9 cellular contexts compared by ENCODE assay signal in the genomic region with DNA sequence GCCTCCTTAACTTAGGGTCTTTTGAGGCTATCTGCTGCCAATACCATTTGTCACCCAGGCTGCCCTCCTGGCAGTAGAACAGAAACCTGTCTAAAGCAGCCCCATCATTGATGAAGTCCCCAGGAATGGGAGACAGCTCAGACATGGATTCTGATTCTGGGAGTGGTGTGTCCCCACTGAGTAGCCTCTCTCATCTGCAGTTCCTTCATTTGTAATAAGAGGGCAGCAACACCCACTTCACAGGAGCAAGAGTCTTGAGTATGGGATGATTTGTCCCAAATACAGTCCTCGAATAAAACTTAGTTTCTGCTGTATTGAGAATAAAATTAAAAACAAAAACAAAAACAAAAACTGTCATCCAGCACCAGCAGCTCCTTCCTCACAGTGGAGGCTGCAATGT.
A peak's percentile ranks its signal among the peaks of the same experiment; 100 is the strongest.
DNase-seq lines count a peak whose midpoint lies in the region; ATAC-seq, FAIRE-seq and TF ChIP-seq lines count a peak whose summit lies in the region.
"Had no signal": no experiment of that assay in that cellular context is flagged by ENCODE, and none has a peak within 500 bp of the region (broad histone marks: within the 10 kb centered on the region; RNA-seq: fewer than 3 reads in every experiment).

No MANE protein-coding gene starts in this region.

- H3K4me3 ChIP-seq in HFF-Myc (replicated peaks; ENCODE audit: low read depth, low read length) = no peak overlapping the region
- H3K4me3 ChIP-seq in esophagus squamous epithelium = no peak overlapping the region

- H3K4me1 ChIP-seq in esophagus squamous epithelium = no peaks in the 10 kb centered on the region

- ATAC-seq in esophagus mucosa = no peak
- ATAC-seq in HG03108 (IDR thresholded peaks at IDR 0.05; ENCODE audit: unreplicated experiment) = no peak
- ATAC-seq: stimulated activated naive CD8-positive, alpha-beta T cell treated with anti-CD3 and anti-CD28 coated beads, Interleukin-15, amount 100 ng/mL, for 72 hours had no signal

- H3K9me3 ChIP-seq in esophagus squamous epithelium = no peaks in the 10 kb centered on the region

- H3K27ac ChIP-seq in esophagus squamous epithelium = no peak overlapping the region

- peak; percentile 20 for DNase-seq in D721Med (ENCODE audit: insufficient read length, low spot score)
- DNase-seq in HFF-Myc (ENCODE audit: extremely low read depth, low read depth) = no peak
- peak; percentile 34 for DNase-seq in SK-MEL-5 (ENCODE audit: low read depth, low spot score)
- DNase-seq in kidney glomerular epithelial cell (lab: John Stamatoyannopoulos, UW) = peak; percentile 2
- DNase-seq in central memory CD4-positive, alpha-beta T cell = no peak
- DNase-seq in esophagus squamous epithelium (lab: John Stamatoyannopoulos, UW) = no peak
- DNase-seq: stimulated activated naive CD8-positive, alpha-beta T cell treated with anti-CD3 and anti-CD28 coated beads, Interleukin-15, amount 100 ng/mL, for 72 hours had no signal

- no peak for FAIRE-seq in D721Med (lab: Jason Lieb, UNC)

- 20 to 25% methylated on average over 1 of the region's 1 CpG for WGBS in esophagus squamous epithelium, 2 donors

- intact Hi-C loops in esophagus squamous epithelium (cut with DNase I) = no loop called here

- H3K27me3 ChIP-seq in esophagus squamous epithelium = no peaks in the 10 kb centered on the region

- in situ Hi-C loops in SK-MEL-5 (cut with HindIII; ENCODE audit: low pct_unique_long_range_greater_than_20kb, low sequenced_read_pairs) = no loop called here

- no peak for TF ChIP-seq POLR2A in esophagus squamous epithelium (IDR thresholded peaks at IDR 0.05)

- TF ChIP-seq CTCF in D721Med (IDR thresholded peaks at IDR 0.05; ENCODE audit: insufficient read depth, missing control alignments) (peak; percentile 61), HFF-Myc (IDR thresholded peaks at IDR 0.05; ENCODE audit: low read depth, low read length, missing control alignments) (peak; percentile 21), esophagus squamous epithelium (IDR thresholded peaks at IDR 0.05) (no peak)

- H3K36me3 ChIP-seq in esophagus squamous epithelium = no peaks in the 10 kb centered on the region

Comparison
In these comparisons a context has a peak if more than half of its experiments do, and no peak if none do; other contexts are left out.
1. DNase-seq: peak in D721Med (single experiment), SK-MEL-5 (single experiment) and kidney glomerular epithelial cell (single experiment); none in HFF-Myc (single experiment), central memory CD4-positive, alpha-beta T cell (single experiment) and esophagus squamous epithelium (single experiment).
2. CTCF ChIP-seq: peak in D721Med (single experiment) and HFF-Myc (single experiment); none in esophagus squamous epithelium (0 of 6).